In genomic region chr2:24304621-24305020, GRCh38 we compare ENCODE assay signal across 8 cellular contexts. TPM values are rescaled to one million over a fixed set of nuclear protein-coding genes. Genes with fewer than 3 reads are reported as not detected.
DNase-seq lines count a peak whose midpoint lies in the region; ATAC-seq, FAIRE-seq and TF ChIP-seq lines count a peak whose summit lies in the region.

No MANE protein-coding gene starts in this region.

- no peak overlapping the region for H3K4me3 ChIP-seq in body of pancreas
- H3K4me3 ChIP-seq in tibial artery = no peak overlapping the region

- H3K9me3 ChIP-seq in body of pancreas (no peaks in the 10 kb centered on the region), tibial artery (no peaks in the 10 kb centered on the region)

- no peak for TF ChIP-seq POLR2A in body of pancreas (IDR thresholded peaks at IDR 0.05)

- FAIRE-seq in frontal cortex (lab: Jason Lieb, UNC) = no peak

- TF ChIP-seq CTCF in body of pancreas (IDR thresholded peaks at IDR 0.05) (no peak), omental fat pad (IDR thresholded peaks at IDR 0.05) (no peak), tibial artery (IDR thresholded peaks at IDR 0.05) (no peak)

- intact Hi-C loops in body of pancreas (cut with DNase I) (no loop called here), tibial artery (cut with DNase I; ENCODE audit: low total_unique reads) (no loop called here)

- ATAC-seq in body of pancreas (no peak), omental fat pad (ENCODE audit: low FRiP score) (peak; percentile 55), GM21723 (IDR thresholded peaks at IDR 0.05; ENCODE audit: unreplicated experiment) (no peak)

- H3K27me3 ChIP-seq in body of pancreas (no peaks in the 10 kb centered on the region), tibial artery (no peaks in the 10 kb centered on the region)

- H3K4me1 ChIP-seq in body of pancreas = peaks cover 37% of the 10 kb centered on the region
- peaks cover 0 to 19% (median 14%) of the 10 kb centered on the region in 4 donors for H3K4me1 ChIP-seq in tibial artery

- H3K36me3 ChIP-seq in body of pancreas (replicated peaks in 1 of 2; ENCODE audit: insufficient read depth in 1 of 2, low read depth in 2 of 2) (peaks cover 5 to 27% of the 10 kb centered on the region in 2 donors), tibial artery (peaks cover 37 to 71% (median 67%) of the 10 kb centered on the region in 3 donors)

- WGBS in body of pancreas, 2 donors = 39 to 50% methylated on average over 3 of the region's 3 CpGs

- H3K27ac ChIP-seq in body of pancreas (peak overlapping the region; percentile 26 to 88 (median 80)), tibial artery (peak overlapping the region; percentile 71 to 76)

- DNase-seq in body of pancreas (no peak), fibroblast of the conjunctiva (ENCODE audit: low read depth) (peak; percentile 8), omental fat pad (ENCODE audit: low spot score) (no peak), tibial artery (no peak), frontal cortex (ENCODE audit: low spot score in 2 of 2) (no peak), DMS53 (lab: John Stamatoyannopoulos, UW) (no peak)
- DNase-seq in stimulated activated CD4-positive, alpha-beta T cell treated with anti-CD3 and anti-CD28 coated beads, Interleukin-15, amount 100 ng/mL, for 24 hours = no peak

RNA-seq across cellular contexts. Expression of gene ITSN2, which starts 55.7 kb away (rescaled TPM):
- 10 to 100 TPM; 32.9 to 61.0 TPM for total RNA-seq in body of pancreas
- total RNA-seq in omental fat pad = 10 to 100 TPM; 44.3 to 73.3 (median 52.8) TPM
- total RNA-seq in frontal cortex = 25.3 TPM
